In genomic region chr9:83999141-83999918, GRCh38 we compare ENCODE assay signal across 17 cellular contexts. TPM values are rescaled to one million over a fixed set of nuclear protein-coding genes. Genes with fewer than 3 reads are reported as not detected.
DNase-seq lines count a peak whose midpoint lies in the region; ATAC-seq, FAIRE-seq and TF ChIP-seq lines count a peak whose summit lies in the region.
"Had no signal": no experiment of that assay in that cellular context is flagged by ENCODE, and none has a peak within 500 bp of the region (broad histone marks: within the 10 kb centered on the region; RNA-seq: fewer than 3 reads in every experiment).

No MANE protein-coding gene starts in this region.

- TF ChIP-seq POLR2A in stomach (IDR thresholded peaks at IDR 0.05) = no peak

- intact Hi-C loops in mucosa of descending colon (cut with DNase I, micrococcal nuclease) (no loop called here), stomach (cut with DNase I; ENCODE audit: low total_unique reads) (no loop called here)

- H3K4me3 ChIP-seq in astrocyte (ENCODE audit: insufficient read depth, low read depth, low read length) (no peak overlapping the region), mucosa of descending colon (no peak overlapping the region), stomach (no peak overlapping the region)
- H3K4me3 ChIP-seq: BLaER1 treated with 17β-estradiol and CSF1 and Interleukin-3, amounts not matched to agents 10 nM and 100 nM; Peyer's patch had no signal

- H3K4me2 ChIP-seq in astrocyte (ENCODE audit: low read length) = no peak overlapping the region
- H3K4me2 ChIP-seq: BLaER1 treated with 17β-estradiol and CSF1 and Interleukin-3, amounts not matched to agents 10 nM and 100 nM had no signal

- H3K4me1 ChIP-seq in astrocyte (ENCODE audit: insufficient read depth, low read length) (no peaks in the 10 kb centered on the region), mucosa of descending colon (ENCODE audit: low read depth) (no peaks in the 10 kb centered on the region), stomach (peaks cover 5 to 20% (median 13%) of the 10 kb centered on the region in 4 donors)
- H3K4me1 ChIP-seq: Peyer's patch had no signal

- TF ChIP-seq CTCF in astrocyte (IDR thresholded peaks at IDR 0.05; ENCODE audit: insufficient read depth, low read depth, low read length) (no peak), mucosa of descending colon (IDR thresholded peaks at IDR 0.05) (no peak), stomach (IDR thresholded peaks at IDR 0.05) (no peak)

- no peak overlapping the region for H3K4me3 Mint-ChIP-seq in T-helper 2 cell treated with Interferon-gamma antibody and Interleukin-4, amounts not matched to agents 5 μg/mL and 100 μg/mL, for 36 hours
- H3K4me3 Mint-ChIP-seq in astrocyte (ENCODE audit: unreplicated experiment) = no peak overlapping the region

- no peaks in the 10 kb centered on the region for H3K9me3 Mint-ChIP-seq in T-helper 2 cell treated with Interferon-gamma antibody and Interleukin-4, amounts not matched to agents 5 μg/mL and 100 μg/mL, for 36 hours
- no peaks in the 10 kb centered on the region for H3K9me3 Mint-ChIP-seq in astrocyte (ENCODE audit: unreplicated experiment)

- no peak for DNase-seq in T-helper 2 cell treated with Interferon-gamma antibody and Interleukin-4, amounts not matched to agents 5 μg/mL and 100 μg/mL, for 36 hours (ENCODE audit: low spot score)
- no peak for DNase-seq in T-helper 2 cell
- no peak for DNase-seq in astrocyte (ENCODE audit: low read depth)
- no peak for DNase-seq in mucosa of descending colon
- no peak for DNase-seq in stomach
- no peak for DNase-seq in iPS-NIHi11 (ENCODE audit: low spot score)
- DNase-seq: 8988T, DMS 273 treated with DMSO at 0.1 percent for 48 hours, HCEC 1CT, NCI-H187 treated with DMSO at 0.1 percent for 48 hours, NCI-H446 treated with DMSO at 0.1 percent for 48 hours, NCI-H82, Peyer's patch, SHP77 treated with DMSO at 0.1 percent for 48 hours had no signal

- no peaks in the 10 kb centered on the region for H3K27me3 ChIP-seq in astrocyte (ENCODE audit: insufficient read depth, low read length)
- H3K27me3 ChIP-seq in stomach = no peaks in the 10 kb centered on the region
- H3K27me3 ChIP-seq: BLaER1 treated with 17β-estradiol and CSF1 and Interleukin-3, amounts not matched to agents 10 nM and 100 nM; Peyer's patch had no signal

- H4K20me1 ChIP-seq in astrocyte (ENCODE audit: insufficient read depth, low read length) = no peaks in the 10 kb centered on the region

- ATAC-seq in mucosa of descending colon (peak; percentile 23), HG03175 (IDR thresholded peaks at IDR 0.05; ENCODE audit: unreplicated experiment) (no peak), HG03565 (IDR thresholded peaks at IDR 0.05; ENCODE audit: unreplicated experiment) (no peak)

- H3K27ac ChIP-seq in astrocyte (ENCODE audit: low read depth, low read length) (no peak overlapping the region), stomach (peak overlapping the region in 3 of 5 donors; percentile 10 to 38 (median 14))
- H3K27ac ChIP-seq: BLaER1 treated with 17β-estradiol and CSF1 and Interleukin-3, amounts not matched to agents 10 nM and 100 nM; Peyer's patch had no signal

- H3K4me1 Mint-ChIP-seq in T-helper 2 cell treated with Interferon-gamma antibody and Interleukin-4, amounts not matched to agents 5 μg/mL and 100 μg/mL, for 36 hours (ENCODE audit: low read depth) = peaks cover 29% of the 10 kb centered on the region
- peaks cover 5% of the 10 kb centered on the region for H3K4me1 Mint-ChIP-seq in astrocyte (ENCODE audit: low read depth, unreplicated experiment)

- H3K27me3 Mint-ChIP-seq in T-helper 2 cell treated with Interferon-gamma antibody and Interleukin-4, amounts not matched to agents 5 μg/mL and 100 μg/mL, for 36 hours (ENCODE audit: low read depth) = no peaks in the 10 kb centered on the region
- H3K27me3 Mint-ChIP-seq in astrocyte (ENCODE audit: low read depth, unreplicated experiment) = no peaks in the 10 kb centered on the region

- H3K9me3 ChIP-seq in astrocyte (ENCODE audit: insufficient read depth, low read depth, low read length) = no peaks in the 10 kb centered on the region
- no peaks in the 10 kb centered on the region for H3K9me3 ChIP-seq in mucosa of descending colon
- H3K9me3 ChIP-seq in stomach = no peaks in the 10 kb centered on the region
- H3K9me3 ChIP-seq: BLaER1 treated with 17β-estradiol and CSF1 and Interleukin-3, amounts not matched to agents 10 nM and 100 nM; Peyer's patch had no signal

- no peak for FAIRE-seq in astrocyte (lab: Jason Lieb, UNC)

- no peak overlapping the region for H3K9ac ChIP-seq in astrocyte (ENCODE audit: low read length)
- H3K9ac ChIP-seq: BLaER1 treated with 17β-estradiol and CSF1 and Interleukin-3, amounts not matched to agents 10 nM and 100 nM had no signal

- H3K36me3 Mint-ChIP-seq in T-helper 2 cell treated with Interferon-gamma antibody and Interleukin-4, amounts not matched to agents 5 μg/mL and 100 μg/mL, for 36 hours (ENCODE audit: low read depth) = peaks cover 33% of the 10 kb centered on the region
- peaks cover 4% of the 10 kb centered on the region for H3K36me3 Mint-ChIP-seq in astrocyte (ENCODE audit: low read depth, unreplicated experiment)

- peak overlapping the region; percentile 37 for H3K27ac Mint-ChIP-seq in T-helper 2 cell treated with Interferon-gamma antibody and Interleukin-4, amounts not matched to agents 5 μg/mL and 100 μg/mL, for 36 hours
- H3K27ac Mint-ChIP-seq in astrocyte (ENCODE audit: unreplicated experiment) = peak overlapping the region; percentile 22

- 26 to 44% (median 35%) methylated on average over 2 of the region's 2 CpGs for WGBS in stomach, 5 donors

- no peak for TF ChIP-seq EP300 in stomach (IDR thresholded peaks at IDR 0.05)

- no peak overlapping the region for H2AFZ ChIP-seq in astrocyte (ENCODE audit: low read depth, low read length)

- no peaks in the 10 kb centered on the region for H3K36me3 ChIP-seq in astrocyte (ENCODE audit: insufficient read depth, low read length)
- no peaks in the 10 kb centered on the region for H3K36me3 ChIP-seq in mucosa of descending colon (ENCODE audit: low read depth)
- peaks cover 0 to 5% (median 0%) of the 10 kb centered on the region in 4 donors for H3K36me3 ChIP-seq in stomach
- H3K36me3 ChIP-seq: Peyer's patch had no signal

- peaks cover 4% of the 10 kb centered on the region for H3K79me2 ChIP-seq in astrocyte (ENCODE audit: insufficient read depth, low read length)

RNA-seq across cellular contexts. Expression of gene RMI1, which starts 18.7 kb away (rescaled TPM):
- 6.3 and 6.5 TPM in 2 replicates for total RNA-seq in astrocyte
- total RNA-seq in mucosa of descending colon = 10 to 100 TPM in 2 of 3 donors, 1 to 10 TPM in 1; 7.0 to 15.6 (median 11.6) TPM
- 10 to 100 TPM in 2 of 5 donors, 1 to 10 TPM in 1, not detected in 2; 5.2 to 20.5 (median 15.1) TPM for total RNA-seq in stomach
- 1 to 10 TPM; 3.2 to 5.0 (median 3.3) TPM for polyA plus RNA-seq in stomach

RNA-seq across cellular contexts. Expression of gene HNRNPK, which starts 19.3 kb away (rescaled TPM):
- total RNA-seq in astrocyte (488 and 511 TPM in 2 replicates), mucosa of descending colon (100 to 1,000 TPM; 386 to 461 (median 421) TPM), stomach (100 to 1,000 TPM; 164 to 835 (median 275) TPM)
- polyA plus RNA-seq in stomach = 100 to 1,000 TPM; 188 to 267 (median 224) TPM
